ENCODE assay signal across 8 cellular contexts in the genomic region with DNA sequence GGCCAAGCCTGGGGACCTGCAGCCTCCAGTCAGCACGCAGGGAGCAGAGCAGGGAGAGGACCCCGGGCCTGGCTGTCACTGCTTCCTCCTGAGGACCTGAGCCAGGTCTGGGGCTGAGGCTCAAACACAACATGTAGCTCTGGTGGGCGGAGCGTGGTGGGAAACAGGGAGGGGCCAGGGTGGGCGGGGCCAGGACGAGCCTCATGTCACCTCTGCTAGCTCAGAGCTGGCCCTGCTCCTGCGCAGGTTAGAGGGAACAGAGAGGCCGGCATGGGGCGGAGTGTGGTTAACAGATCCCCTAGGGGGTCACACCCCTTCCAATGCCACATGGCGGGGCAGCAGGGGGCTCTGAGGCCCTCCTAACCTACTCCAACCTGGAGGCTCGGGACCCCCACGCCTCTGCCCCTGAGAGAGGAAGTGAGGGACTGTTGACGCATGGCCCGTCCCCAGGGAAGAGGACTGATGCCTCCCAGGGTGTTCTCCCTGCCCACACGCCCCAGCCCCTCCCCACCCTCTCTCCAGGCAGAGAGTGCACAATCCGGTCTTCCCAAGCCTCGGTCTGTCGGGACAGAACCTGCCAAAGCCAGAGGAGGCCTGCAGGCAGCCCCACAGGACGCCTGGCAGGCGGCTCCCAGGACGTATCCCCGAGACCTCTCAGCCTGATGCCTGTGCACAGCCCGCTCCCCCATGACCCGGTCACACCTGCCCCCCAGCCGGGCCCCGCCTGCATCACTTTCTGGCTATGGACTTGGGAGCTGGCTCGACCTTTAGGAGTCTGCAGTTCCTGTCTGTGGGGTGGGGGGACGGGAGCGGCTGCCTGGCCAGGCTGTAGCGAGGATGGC. TPM values are rescaled to one million over a fixed set of nuclear protein-coding genes. Genes with fewer than 3 reads are reported as not detected.
DNase-seq lines count a peak whose midpoint lies in the region; ATAC-seq and TF ChIP-seq lines count a peak whose summit lies in the region.

No MANE protein-coding gene starts in this region.

- H3K27me3 ChIP-seq in CD4-positive, alpha-beta T cell (ENCODE audit: control insufficient read depth, insufficient read depth, low read length), result no peaks in the 10 kb centered on the region
- H3K27me3 ChIP-seq in suprapubic skin (no peaks in the 10 kb centered on the region), MG63 (no peaks in the 10 kb centered on the region)

- H3K36me3 ChIP-seq in suprapubic skin (no peaks in the 10 kb centered on the region), MG63 (peaks cover 6% of the 10 kb centered on the region)

- TF ChIP-seq POLR2A in suprapubic skin (IDR thresholded peaks at IDR 0.05), result no peak

- DNase-seq in CD4-positive, alpha-beta T cell, result no peak
- DNase-seq in UCSD-AML1 (lab: John Stamatoyannopoulos, UW; ENCODE audit: unreplicated experiment), result peak; percentile 54
- peak; percentile 48 for DNase-seq in iPS DF 19.7 (ENCODE audit: low read depth, low spot score)
- DNase-seq in suprapubic skin (ENCODE audit: low spot score in 2 of 2), result no peak
- no peak for DNase-seq in MG63

- intact Hi-C loops in CD4-positive, alpha-beta T cell (cut with DNase I, micrococcal nuclease), result no loop called here

- no peak for TF ChIP-seq CTCF in CD4-positive, alpha-beta T cell (IDR thresholded peaks at IDR 0.05)
- TF ChIP-seq CTCF in suprapubic skin (IDR thresholded peaks at IDR 0.05), result no peak

- WGBS in suprapubic skin, result 35% methylated on average over 11 of the region's 30 CpGs

- H3K4me1 ChIP-seq in suprapubic skin, result peaks cover 91% of the 10 kb centered on the region

- H3K36me3 Mint-ChIP-seq in CD4-positive, alpha-beta T cell (ENCODE audit: low read depth), result no peaks in the 10 kb centered on the region

- TF ChIP-seq EP300 in suprapubic skin (IDR thresholded peaks at IDR 0.05), result no peak

- no peak overlapping the region for H3K27ac Mint-ChIP-seq in CD4-positive, alpha-beta T cell

- no peaks in the 10 kb centered on the region for H3K9me3 Mint-ChIP-seq in CD4-positive, alpha-beta T cell

- CTCF ChIA-PET in CD4-positive, alpha-beta T cell (lab: Charles Lee), result no interaction called here

- no peaks in the 10 kb centered on the region for H3K9me3 ChIP-seq in CD4-positive, alpha-beta T cell (ENCODE audit: control insufficient read depth, low read length)
- H3K9me3 ChIP-seq in suprapubic skin (no peaks in the 10 kb centered on the region), MG63 (no peaks in the 10 kb centered on the region)

- H3K4me3 ChIP-seq in suprapubic skin (peak overlapping the region; percentile 36), MG63 (no peak overlapping the region)

- H3K4me3 Mint-ChIP-seq in CD4-positive, alpha-beta T cell, result no peak overlapping the region

- peak; percentile 64 for ATAC-seq in CD4-positive, alpha-beta T cell (ENCODE audit: poor library complexity)
- ATAC-seq in GM21529 (IDR thresholded peaks at IDR 0.05; ENCODE audit: unreplicated experiment), result peak; percentile 47
- no peak for ATAC-seq in GM19467 (IDR thresholded peaks at IDR 0.05; ENCODE audit: unreplicated experiment)
- no peak for ATAC-seq in HG03196 (IDR thresholded peaks at IDR 0.05; ENCODE audit: unreplicated experiment)

- POLR2A ChIA-PET in CD4-positive, alpha-beta T cell (lab: Charles Lee), result interaction anchor here (1.7 kb wide), 2 partner anchors 10 to 11 kb away, joined by 7 read pairs; no protein-coding TSS in a partner anchor

- H3K27me3 Mint-ChIP-seq in CD4-positive, alpha-beta T cell, result no peaks in the 10 kb centered on the region

- no peak overlapping the region for H3K27ac ChIP-seq in CD4-positive, alpha-beta T cell (ENCODE audit: low read depth, low read length)
- peak overlapping the region; percentile 86 for H3K27ac ChIP-seq in suprapubic skin

- peaks cover 15% of the 10 kb centered on the region for H3K4me1 Mint-ChIP-seq in CD4-positive, alpha-beta T cell (ENCODE audit: low read depth)

RNA-seq across cellular contexts. Expression of a gene that starts 15.2 kb away (rescaled TPM):
- total RNA-seq in CD4-positive, alpha-beta T cell, result 100 to 1,000 TPM; 142 to 146 TPM
- 100 to 1,000 TPM; 185 to 269 (median 224) TPM for total RNA-seq in suprapubic skin
- 77.6 and 88.5 TPM in 2 replicates for total RNA-seq in MG63 (2014; rRNA removed; shearing (Covaris generic); ENCODE audit: low replicate concordance)

RNA-seq across cellular contexts. Expression of a gene that starts 33.8 kb away (rescaled TPM):
- total RNA-seq in CD4-positive, alpha-beta T cell, result 1 to 10 TPM in 1 of 2 experiments, under 1 TPM in 1; 0.47 to 1.0 TPM
- total RNA-seq in suprapubic skin, result 10 to 100 TPM in 2 of 4 donors, 1 to 10 TPM in 2; 4.7 to 25.7 (median 10.7) TPM
- total RNA-seq in MG63 (2014; rRNA removed; shearing (Covaris generic); ENCODE audit: low replicate concordance), result 9.3 and 14.3 TPM in 2 replicates

RNA-seq across cellular contexts. Expression of a gene that starts 41.9 kb away (rescaled TPM):
- total RNA-seq in CD4-positive, alpha-beta T cell, result 100 to 1,000 TPM; 153 to 154 TPM
- 100 to 1,000 TPM; 122 to 382 (median 250) TPM for total RNA-seq in suprapubic skin
- 290 and 307 TPM in 2 replicates for total RNA-seq in MG63 (2014; rRNA removed; shearing (Covaris generic); ENCODE audit: low replicate concordance)

Comparison
In these comparisons a context has a peak if more than half of its experiments do, and no peak if none do; other contexts are left out.
1. ATAC-seq: peak in CD4-positive, alpha-beta T cell (single experiment) and GM21529 (single experiment); none in GM19467 (single experiment) and HG03196 (single experiment).
2. DNase-seq: peak in UCSD-AML1 (single experiment) and iPS DF 19.7 (single experiment); none in CD4-positive, alpha-beta T cell (0 of 10), suprapubic skin (0 of 2) and MG63 (single experiment).